In genomic region chr18:10949655-10950054, GRCh38 we compare ENCODE assay signal across 13 cellular contexts.
"Had no signal": no experiment of that assay in that cellular context is flagged by ENCODE, and none has a peak within 500 bp of the region (broad histone marks: within the 10 kb centered on the region; RNA-seq: fewer than 3 reads in every experiment).

No MANE protein-coding gene starts in this region.

- FAIRE-seq: bronchial epithelial cell had no signal

- H3K36me3 ChIP-seq: heart left ventricle had no signal

- H3K27me3 ChIP-seq: heart left ventricle had no signal

- H3K4me1 ChIP-seq: heart left ventricle had no signal

- H3K4me3 Mint-ChIP-seq: activated B cell treated with CpG ODN at 0.5 μM for 24 hours; activated naive CD8-positive, alpha-beta T cell treated with anti-CD3 and anti-CD28 coated beads, Interleukin-2, amount 10 ng/mL, durations not matched to agents 7 days and 5 days; activated T-helper 1 cell treated with anti-CD3 and anti-CD28 coated beads, Interleukin-12 subunit alpha, Interleukin-12 subunit beta, Interleukin-2, Interleukin-4 antibody, amounts not matched to agents 30 ng/mL and 10 ng/mL and 1 ng/mL, durations not matched to agents 14 hours and 24 hours and 36 hours; effector memory CD8-positive, alpha-beta T cell; immature natural killer cell; nephron progenitor cell; stimulated activated effector memory CD8-positive, alpha-beta T cell treated with anti-CD3 and anti-CD28 coated beads, Interleukin-12 subunit alpha, Interleukin-12 subunit beta, amount 100 ng/mL, for 72 hours had no signal

- H3K4me3 ChIP-seq: heart left ventricle had no signal

- DNase-seq: activated B cell treated with CpG ODN at 0.5 μM for 24 hours; activated CD4-positive, alpha-beta T cell treated with anti-CD3 and anti-CD28 coated beads for 48 hours; activated naive CD8-positive, alpha-beta T cell treated with anti-CD3 and anti-CD28 coated beads, Interleukin-2, amount 10 ng/mL, durations not matched to agents 7 days and 5 days; aorta; effector memory CD8-positive, alpha-beta T cell; foreskin melanocyte; heart left ventricle; immature natural killer cell; nephron progenitor cell; occipital lobe had no signal

- H3K27ac ChIP-seq: heart left ventricle had no signal

- H3K36me3 Mint-ChIP-seq: activated naive CD8-positive, alpha-beta T cell treated with anti-CD3 and anti-CD28 coated beads, Interleukin-2, amount 10 ng/mL, durations not matched to agents 7 days and 5 days; stimulated activated effector memory CD8-positive, alpha-beta T cell treated with anti-CD3 and anti-CD28 coated beads, Interleukin-12 subunit alpha, Interleukin-12 subunit beta, amount 100 ng/mL, for 72 hours had no signal

- H3K27ac Mint-ChIP-seq: activated B cell treated with CpG ODN at 0.5 μM for 24 hours; activated naive CD8-positive, alpha-beta T cell treated with anti-CD3 and anti-CD28 coated beads, Interleukin-2, amount 10 ng/mL, durations not matched to agents 7 days and 5 days; activated T-helper 1 cell treated with anti-CD3 and anti-CD28 coated beads, Interleukin-12 subunit alpha, Interleukin-12 subunit beta, Interleukin-2, Interleukin-4 antibody, amounts not matched to agents 30 ng/mL and 10 ng/mL and 1 ng/mL, durations not matched to agents 14 hours and 24 hours and 36 hours; effector memory CD8-positive, alpha-beta T cell; immature natural killer cell; nephron progenitor cell; stimulated activated effector memory CD8-positive, alpha-beta T cell treated with anti-CD3 and anti-CD28 coated beads, Interleukin-12 subunit alpha, Interleukin-12 subunit beta, amount 100 ng/mL, for 72 hours had no signal

- ATAC-seq: effector memory CD8-positive, alpha-beta T cell; heart left ventricle; stimulated activated effector memory CD8-positive, alpha-beta T cell treated with anti-CD3 and anti-CD28 coated beads, Interleukin-12 subunit alpha, Interleukin-12 subunit beta, amount 100 ng/mL, for 72 hours had no signal

- H3K4me1 Mint-ChIP-seq: activated B cell treated with CpG ODN at 0.5 μM for 24 hours; activated naive CD8-positive, alpha-beta T cell treated with anti-CD3 and anti-CD28 coated beads, Interleukin-2, amount 10 ng/mL, durations not matched to agents 7 days and 5 days; immature natural killer cell; stimulated activated effector memory CD8-positive, alpha-beta T cell treated with anti-CD3 and anti-CD28 coated beads, Interleukin-12 subunit alpha, Interleukin-12 subunit beta, amount 100 ng/mL, for 72 hours had no signal
